8 cellular contexts compared by ENCODE assay signal in genomic region chr19:19366691-19367396, GRCh38.
DNase-seq lines count a peak whose midpoint lies in the region; ATAC-seq and TF ChIP-seq lines count a peak whose summit lies in the region.

No MANE protein-coding gene starts in this region.

- peak; percentile 72 for DNase-seq in EL
- DNase-seq in HEK293T (ENCODE audit: extremely low spot score): peak; percentile 80
- DNase-seq in NCI-H1694 (lab: John Stamatoyannopoulos, UW): peak; percentile 13
- peak; percentile 28 for DNase-seq in T1000 (lab: John Stamatoyannopoulos, UW)
- peak; percentile 82 for DNase-seq in astrocyte of the hippocampus (ENCODE audit: low read depth, low spot score)
- DNase-seq in iPS-NIHi7 (ENCODE audit: extremely low spot score): peak; percentile 90
- peak; percentile 51 to 68 for DNase-seq in stimulated activated CD4-positive, alpha-beta T cell treated with anti-CD3 and anti-CD28 coated beads, Interleukin-15, amount 100 ng/mL, for 48 hours (ENCODE audit: low read depth in 2 of 2)

- ATAC-seq in GM21447 (IDR thresholded peaks at IDR 0.05; ENCODE audit: unreplicated experiment): no peak

- POLR2A ChIA-PET in HEK293T (lab: Yijun Ruan, JAX): interaction anchor here (0.6 to 4.4 kb wide), 3 partner anchors 16 to 39 kb away, joined by 3 to 21 read pairs (median 3); partner anchors contain the start of gene GATAD2A

- CTCF ChIA-PET in HEK293T (lab: Yijun Ruan, JAX): interaction anchor here (0.7 to 1.9 kb wide), 3 partner anchors 31 to 153 kb away, joined by 3 to 9 read pairs (median 5); no protein-coding TSS in a partner anchor

TF ChIP-seq in HEK293T, 16 proteins besides CTCF, POLR2A, EP300 and RAD21:
- TF ChIP-seq SP1 (IDR thresholded peaks at IDR 0.05): no peak
- peak; percentile 21; the same call in 1 of the 2 replicates for TF ChIP-seq CTBP1 (IDR thresholded peaks at IDR 0.05; ENCODE audit: borderline replicate concordance)
- TF ChIP-seq HDGF (IDR thresholded peaks at IDR 0.05; ENCODE audit: borderline replicate concordance): no peak
- peak; percentile 55; the same call in 1 of the 2 replicates for TF ChIP-seq ELF4 (IDR thresholded peaks at IDR 0.05)
- no peak for TF ChIP-seq LEF1 (IDR thresholded peaks at IDR 0.05; ENCODE audit: borderline replicate concordance)

Comparison
In these comparisons a context has a peak if more than half of its experiments do, and no peak if none do; other contexts are left out.
1. DNase-seq: peak in every context shown above with its lines; median percentile 90 in iPS-NIHi7; 82 in astrocyte of the hippocampus; 80 in HEK293T; 72 in EL; 60 in stimulated activated CD4-positive, alpha-beta T cell treated with anti-CD3 and anti-CD28 coated beads, Interleukin-15, amount 100 ng/mL, for 48 hours; 28 in T1000; 13 in NCI-H1694.